In genomic region chr22:36084717-36085116, GRCh38 we compare ENCODE assay signal across 18 cellular contexts. TPM values are rescaled to one million over a fixed set of nuclear protein-coding genes. Genes with fewer than 3 reads are reported as not detected.
A peak's percentile ranks its signal among the peaks of the same experiment; 100 is the strongest.
DNase-seq lines count a peak whose midpoint lies in the region; ATAC-seq, FAIRE-seq and TF ChIP-seq lines count a peak whose summit lies in the region.
"Had no signal": no experiment of that assay in that cellular context is flagged by ENCODE, and none has a peak within 500 bp of the region (broad histone marks: within the 10 kb centered on the region; RNA-seq: fewer than 3 reads in every experiment).

No MANE protein-coding gene starts in this region.

- no peak overlapping the region for H3K9ac ChIP-seq in BLaER1
- H3K9ac ChIP-seq in GM12878 (ENCODE audit: control insufficient read depth, insufficient read depth, low read length) = no peak overlapping the region

- 13% methylated on average over 5 of the region's 5 CpGs for WGBS in GM12878 (ENCODE audit: insufficient coverage, insufficient replicate concordance, low lambda C conversion rate, missing lambda C conversion rate)
- 83% methylated on average over 5 of the region's 5 CpGs for WGBS in suprapubic skin

- ATAC-seq in GM12878 = no peak
- no peak for ATAC-seq in Right ventricle myocardium inferior
- ATAC-seq: A549; CD8-positive, alpha-beta T cell; HCT116 had no signal

- no TSS peak for BruUV-seq in GM12878 (replicated peaks; lab: Mats Ljungman, UMichigan)

- POLR2A ChIA-PET in GM12878 (lab: Charles Lee) = no interaction called here

- no peak for TF ChIP-seq CTCF in GM12878 (IDR thresholded peaks at IDR 0.05 in 2 of 3, conservative IDR thresholded peaks at IDR 0.05 in 1 of 3; ENCODE audit: control insufficient read depth in 2 of 3, extremely low read depth in 1 of 3, insufficient read depth in 1 of 3, low read depth in 3 of 3, low read length in 3 of 3)
- TF ChIP-seq CTCF in osteoblast (IDR thresholded peaks at IDR 0.05; ENCODE audit: extremely low read depth, low read depth, low read length) = no peak
- TF ChIP-seq CTCF in suprapubic skin (IDR thresholded peaks at IDR 0.05) = no peak

- SMC1A ChIA-PET in GM12878 (lab: Charles Lee; ENCODE audit: uncharacterized antibody, unreplicated experiment) = no interaction called here

- H3K9me3 ChIP-seq in BLaER1 (no peaks in the 10 kb centered on the region), GM12878 (replicated peaks; ENCODE audit: control insufficient read depth, insufficient read depth, low read length) (no peaks in the 10 kb centered on the region), osteoblast (ENCODE audit: low read depth, low read length) (no peaks in the 10 kb centered on the region), suprapubic skin (no peaks in the 10 kb centered on the region)
- H3K9me3 ChIP-seq: A549, BE2C had no signal

- intact Hi-C loops in GM12878 (cut with micrococcal nuclease; ENCODE audit: unreplicated experiment) (no loop called here), Right ventricle myocardium inferior (cut with DNase I) (no loop called here)

- in situ Hi-C loops in GM12878 (cut with MboI) = no loop called here

- TF ChIP-seq RAD21 in GM12878 (IDR thresholded peaks at IDR 0.05; ENCODE audit: insufficient read depth, low read depth, low read length) = no peak

- H4K20me1 ChIP-seq in BLaER1 = no peaks in the 10 kb centered on the region
- no peaks in the 10 kb centered on the region for H4K20me1 ChIP-seq in GM12878 (ENCODE audit: control insufficient read depth, insufficient read depth)
- H4K20me1 ChIP-seq in osteoblast (ENCODE audit: insufficient read depth, low read length) = no peaks in the 10 kb centered on the region

- RAD21 ChIA-PET in GM12878 (lab: Charles Lee; ENCODE audit: unreplicated experiment) = interaction anchor here (1.3 kb wide), 1 partner anchor 19 kb away, joined by 3 read pairs; no protein-coding TSS in a partner anchor

- TF ChIP-seq EP300 in GM12878 (IDR thresholded peaks at IDR 0.05; ENCODE audit: borderline replicate concordance in 1 of 2, control insufficient read depth in 1 of 2, low read depth in 2 of 2, low read length in 2 of 2) = no peak
- TF ChIP-seq EP300 in suprapubic skin (IDR thresholded peaks at IDR 0.05) = no peak

- CTCF ChIA-PET in GM12878 (lab: Yijun Ruan, JAX) = interaction anchor here (2.5 kb wide), 1 partner anchor 19 kb away, joined by 9 read pairs; no protein-coding TSS in a partner anchor

- H3K27me3 ChIP-seq in BLaER1 (no peaks in the 10 kb centered on the region), GM12878 (replicated peaks in 1 of 2; ENCODE audit: control insufficient read depth in 2 of 2, insufficient read depth in 2 of 2, low read length in 1 of 2) (no peaks in the 10 kb centered on the region), osteoblast (ENCODE audit: insufficient read depth, low read length) (no peaks in the 10 kb centered on the region), suprapubic skin (no peaks in the 10 kb centered on the region)
- H3K27me3 ChIP-seq: BE2C had no signal

- H3K4me3 ChIP-seq in BLaER1 (no peak overlapping the region), GM12878 (no peak overlapping the region), osteoblast (ENCODE audit: insufficient read depth, low read length) (no peak overlapping the region), suprapubic skin (no peak overlapping the region)
- H3K4me3 ChIP-seq: A549 had no signal

- DNase-seq in ELF-1 (ENCODE audit: low read depth, low spot score) (peak; percentile 57), GM12878 (ENCODE audit: low read depth, low spot score) (no peak), osteoblast (ENCODE audit: insufficient read length, low spot score, missing footprints) (peak; percentile 21), NCI-H1105 (lab: John Stamatoyannopoulos, UW) (no peak), suprapubic skin (ENCODE audit: low spot score in 2 of 2) (no peak), NCI-H345 (lab: John Stamatoyannopoulos, UW) (no peak), Right ventricle myocardium inferior (ENCODE audit: missing footprints) (no peak)
- DNase-seq: BE2C; Caco-2; CD8-positive, alpha-beta T cell; DND-41; GF-D8 had no signal

- H3K79me2 ChIP-seq in GM12878 (ENCODE audit: control insufficient read depth, insufficient read depth, low read length) (no peaks in the 10 kb centered on the region), osteoblast (ENCODE audit: insufficient read depth, low read length) (no peaks in the 10 kb centered on the region)

- H3K4me1 ChIP-seq in BLaER1 = peaks cover 37% of the 10 kb centered on the region
- no peaks in the 10 kb centered on the region for H3K4me1 ChIP-seq in GM12878 (ENCODE audit: control insufficient read depth, insufficient read depth, low read length)
- peaks cover 7% of the 10 kb centered on the region for H3K4me1 ChIP-seq in osteoblast (ENCODE audit: insufficient read depth, low read length)
- no peaks in the 10 kb centered on the region for H3K4me1 ChIP-seq in suprapubic skin
- H3K4me1 ChIP-seq: A549, BE2C had no signal

- no peak for FAIRE-seq in GM12878 (lab: Jason Lieb, UNC)
- FAIRE-seq: A549, H54 had no signal

- H2AFZ ChIP-seq in GM12878 (ENCODE audit: control insufficient read depth, low read depth, low read length) (no peak overlapping the region), osteoblast (ENCODE audit: low read length) (no peak overlapping the region)

- no peaks in the 10 kb centered on the region for H3K36me3 ChIP-seq in BLaER1
- H3K36me3 ChIP-seq in GM12878 (ENCODE audit: control insufficient read depth in 2 of 2, insufficient read depth in 2 of 2, low read length in 1 of 2) = no peaks in the 10 kb centered on the region
- H3K36me3 ChIP-seq in osteoblast (ENCODE audit: insufficient read depth, low read length) = no peaks in the 10 kb centered on the region
- no peaks in the 10 kb centered on the region for H3K36me3 ChIP-seq in suprapubic skin
- H3K36me3 ChIP-seq: BE2C had no signal

- H3K4me2 ChIP-seq in BLaER1 = peak overlapping the region; percentile 48; the same call in 1 of the 2 replicates
- H3K4me2 ChIP-seq in GM12878 (ENCODE audit: control insufficient read depth, insufficient read depth) = no peak overlapping the region
- H3K4me2 ChIP-seq in osteoblast (ENCODE audit: insufficient read depth, low read length) = no peak overlapping the region
- H3K4me2 ChIP-seq: A549 had no signal

- no peak for TF ChIP-seq POLR2A in GM12878 (IDR thresholded peaks at IDR 0.05; ENCODE audit: low read depth, low read length)
- no peak for TF ChIP-seq POLR2A in suprapubic skin (IDR thresholded peaks at IDR 0.05)

- no peak overlapping the region for H3K27ac ChIP-seq in BLaER1
- H3K27ac ChIP-seq in GM12878 (ENCODE audit: control insufficient read depth, insufficient read depth) = no peak overlapping the region
- H3K27ac ChIP-seq in osteoblast (ENCODE audit: low read depth, low read length) = no peak overlapping the region
- H3K27ac ChIP-seq in suprapubic skin = no peak overlapping the region
- H3K27ac ChIP-seq: A549, HL-60 had no signal

TF ChIP-seq in GM12878, 131 proteins besides CTCF, POLR2A, EP300 and RAD21:
- TF ChIP-seq POLR2AphosphoS5 (IDR thresholded peaks at IDR 0.05; ENCODE audit: low read length) = no peak
- 0 out of 2 replicates have a peak, but pooled peaks have one; percentile 21 for TF ChIP-seq NR2C1 (IDR thresholded peaks at IDR 0.05)

RNA-seq across cellular contexts. Expression of gene RBFOX2, which starts 56.1 kb away (rescaled TPM):
- total RNA-seq in GM12878 (2013; cell fraction: nucleolus; rRNA removed) = 0.94 and 1.0 TPM in 2 replicates
- total RNA-seq in GM12878 (2014; rRNA removed) (not detected in 2 replicates), GM12878 (2014; rRNA removed; fragmentation: Illumina TruSeq; extraction: Trizol) (not detected in 2 replicates), GM12878 (2021) (0.11 and 0.46 TPM in 2 replicates), osteoblast (171 and 189 TPM in 2 replicates), suprapubic skin (10 to 100 TPM; 46.6 to 82.7 (median 62.1) TPM), Right ventricle myocardium inferior (84.4 TPM)
- polyA plus RNA-seq in GM12878 (2011; ENCODE audit: low read depth) = not detected
- polyA plus RNA-seq in GM12878 (2011; rRNA removed) (2.4 and 2.7 TPM in 2 replicates), GM12878 (2014; fragmentation: Illumina TruSeq; extraction: Trizol) (0.02 and 0.07 TPM in 2 replicates), GM12878 (2014; fragmentation: Nextera tagmentation; extraction: Ambion mirVana) (not detected), GM12878 (2014; rRNA removed) (0.01 TPM in 1 of 2 replicates, not detected in the other), GM12878 (2016; fragmentation: Nextera tagmentation; extraction: Ambion mirVana) (under 1 TPM; 0.13 to 0.20 TPM)
- polyA plus RNA-seq in GM12878 (2011; cell fraction: cytosol; rRNA removed) = 2.1 and 2.2 TPM in 2 replicates
- 3.8 and 4.5 TPM in 2 replicates for polyA plus RNA-seq in GM12878 (2011; cell fraction: nucleus; rRNA removed)
- polyA plus RNA-seq in GM12878 (2012) = 0.19 and 0.24 TPM in 2 replicates
- polyA minus RNA-seq in GM12878 (2011; rRNA and poly(A)+ RNA removed) = 2.9 and 3.8 TPM in 2 replicates
- polyA minus RNA-seq in GM12878 (2011; cell fraction: cytosol; rRNA and poly(A)+ RNA removed) = 0.80 and 1.8 TPM in 2 replicates
- 3.1 and 3.3 TPM in 2 replicates for polyA minus RNA-seq in GM12878 (2011; cell fraction: nucleus; rRNA and poly(A)+ RNA removed)
- polyA plus RNA-seq: CD14-positive monocyte had no signal

Comparison
In these comparisons a context has a peak if more than half of its experiments do, and no peak if none do; other contexts are left out.
1. DNase-seq: peak in ELF-1 (single experiment) and osteoblast (single experiment); none in GM12878 (single experiment), NCI-H1105 (single experiment), suprapubic skin (0 of 2), NCI-H345 (single experiment) and Right ventricle myocardium inferior (single experiment).
2. RNA of gene RBFOX2, which starts 56.1 kb away (total RNA-seq): 171 to 189 TPM in osteoblast, 84.4 TPM in Right ventricle myocardium inferior (single experiment) and 46.6 to 82.7 TPM in suprapubic skin; 0.11 to 1.0 TPM in GM12878; every median in the first group is over 10 times any median in the second.